In the genomic region with DNA sequence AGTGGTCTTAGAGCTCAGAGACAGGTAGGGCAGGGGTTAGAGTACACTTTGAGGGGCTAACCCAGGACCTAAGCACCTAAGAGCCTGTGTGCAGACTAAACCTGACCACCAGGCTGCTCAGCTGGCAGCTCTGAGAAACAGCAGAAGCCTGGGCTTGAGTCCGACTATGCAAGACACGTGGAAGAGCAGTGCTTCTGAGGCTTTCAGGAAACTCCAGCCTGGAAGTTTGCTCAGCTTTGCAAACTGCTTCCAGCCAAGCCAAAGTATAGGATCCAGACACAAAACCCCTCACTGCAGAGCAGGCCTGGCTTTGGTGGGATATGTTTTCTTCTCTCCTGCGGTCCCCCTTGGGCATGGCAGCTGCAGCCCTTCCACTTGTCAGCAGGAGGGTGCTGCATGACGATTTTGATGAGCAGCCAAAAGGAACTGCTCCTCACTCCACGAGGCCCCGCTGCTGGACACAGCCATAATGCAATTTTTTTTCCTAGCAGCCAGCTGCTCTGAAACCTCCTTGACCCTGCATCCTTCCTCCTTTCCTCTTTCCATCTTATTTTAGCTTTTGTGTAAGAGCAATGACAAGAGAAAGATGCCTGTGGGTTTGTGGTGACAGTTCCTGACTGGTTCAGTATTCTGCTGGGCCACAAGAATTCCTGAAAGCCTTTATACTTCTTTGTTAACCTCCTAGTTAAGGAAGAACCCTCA, we compare ENCODE assay signal across 10 cellular contexts.
DNase-seq lines count a peak whose midpoint lies in the region; ATAC-seq and TF ChIP-seq lines count a peak whose summit lies in the region.
"Had no signal": no experiment of that assay in that cellular context is flagged by ENCODE, and none has a peak within 500 bp of the region (broad histone marks: within the 10 kb centered on the region; RNA-seq: fewer than 3 reads in every experiment).

No MANE protein-coding gene starts in this region.

- WGBS in mesendoderm (ENCODE audit: extremely low coverage, insufficient coverage, low lambda C conversion rate): no CpG with 5 or more reads among the region's 6 CpGs

- no peaks in the 10 kb centered on the region for H3K79me2 ChIP-seq in mesendoderm (ENCODE audit: control insufficient read depth, insufficient read depth, low read length)

- H2BK120ac ChIP-seq in mesendoderm (ENCODE audit: low read depth, low read length): no peak overlapping the region

- no peaks in the 10 kb centered on the region for H3K36me3 Mint-ChIP-seq in nephron (ENCODE audit: low read depth)

- H2BK5ac ChIP-seq in mesendoderm (ENCODE audit: low read length): no peak overlapping the region

- no peak overlapping the region for H3K27ac ChIP-seq in mesendoderm (ENCODE audit: low read depth, low read length)

- H4K8ac ChIP-seq in mesendoderm (ENCODE audit: low read depth, low read length): no peak overlapping the region

- no peak overlapping the region for H3K4me2 ChIP-seq in mesendoderm (ENCODE audit: low read length)

- H2BK15ac ChIP-seq in mesendoderm (replicated peaks; ENCODE audit: low read depth): no peak overlapping the region

- peak overlapping the region; percentile 82 to 92 (median 91) for H3K27ac Mint-ChIP-seq in nephron
- H3K27ac Mint-ChIP-seq: B cell had no signal

- no peak overlapping the region for H3K23ac ChIP-seq in mesendoderm (ENCODE audit: low read length)

- H3K4me3 ChIP-seq in AG04449 (ENCODE audit: low read depth, low read length) (no peak overlapping the region), mesendoderm (ENCODE audit: low read length) (no peak overlapping the region), mucosa of descending colon (no peak overlapping the region)

- POLR2A ChIA-PET in AG04449 (lab: Yijun Ruan, JAX): interaction anchor here (0.6 to 1.5 kb wide), 8 partner anchors 8 to 380 kb away, joined by 3 to 6 read pairs (median 4); no protein-coding TSS in a partner anchor

- H4K5ac ChIP-seq in mesendoderm (ENCODE audit: low read length): no peak overlapping the region

- H3K4me1 ChIP-seq in mesendoderm (ENCODE audit: control insufficient read depth, low read depth, low read length) (peaks cover 2% of the 10 kb centered on the region), mucosa of descending colon (ENCODE audit: low read depth) (no peaks in the 10 kb centered on the region)

- intact Hi-C loops in mucosa of descending colon (cut with DNase I, micrococcal nuclease): no loop called here

- no peak overlapping the region for H3K18ac ChIP-seq in mesendoderm (ENCODE audit: low read length)

- H3K4me1 Mint-ChIP-seq in nephron: peaks cover 39% of the 10 kb centered on the region
- H3K4me1 Mint-ChIP-seq: B cell; central memory CD8-positive, alpha-beta T cell had no signal

- TF ChIP-seq CTCF in AG04449 (IDR thresholded peaks at IDR 0.05; ENCODE audit: insufficient read depth, low read length, missing control alignments) (no peak), nephron (IDR thresholded peaks at IDR 0.05; ENCODE audit: unreplicated experiment in 3 of 3) (no peak), mucosa of descending colon (IDR thresholded peaks at IDR 0.05) (no peak)

- no peaks in the 10 kb centered on the region for H3K27me3 Mint-ChIP-seq in nephron (ENCODE audit: low read depth)

- no peaks in the 10 kb centered on the region for H3K9me3 Mint-ChIP-seq in nephron
- H3K9me3 Mint-ChIP-seq: central memory CD8-positive, alpha-beta T cell had no signal

- H3K4me3 Mint-ChIP-seq in nephron: no peak overlapping the region
- H3K4me3 Mint-ChIP-seq: B cell; central memory CD8-positive, alpha-beta T cell had no signal

- CTCF ChIA-PET in AG04449 (lab: Yijun Ruan, JAX): interaction anchor here (0.7 to 10.1 kb wide), 10 partner anchors 8 to 399 kb away, joined by 3 to 93 read pairs (median 6); no protein-coding TSS in a partner anchor

- no peaks in the 10 kb centered on the region for H3K9me3 ChIP-seq in mucosa of descending colon

- DNase-seq in AG04449 (ENCODE audit: low read depth, low spot score) (peak; percentile 77), NCI-H69 (lab: John Stamatoyannopoulos, UW) (peak; percentile 27), fibroblast of gingiva (ENCODE audit: low read depth) (peak; percentile 32), mesendoderm (no peak), mucosa of descending colon (no peak), SIG-M5 treated with dmso at 0.1 percent for 504 hours (lab: John Stamatoyannopoulos, UW; ENCODE audit: unreplicated experiment) (no peak)

- H3K79me1 ChIP-seq in mesendoderm (ENCODE audit: low read length): no peaks in the 10 kb centered on the region

- H3K36me3 ChIP-seq in mesendoderm (ENCODE audit: control insufficient read depth, insufficient read depth, low read length): no peaks in the 10 kb centered on the region
- no peaks in the 10 kb centered on the region for H3K36me3 ChIP-seq in mucosa of descending colon (ENCODE audit: low read depth)

- H2AK5ac ChIP-seq in mesendoderm (ENCODE audit: low read length): no peak overlapping the region

- H3K4ac ChIP-seq in mesendoderm (ENCODE audit: low read depth, low read length): no peak overlapping the region

- no peak overlapping the region for H3K9ac ChIP-seq in mesendoderm (ENCODE audit: low read length)

- H3K27me3 ChIP-seq in mesendoderm (ENCODE audit: insufficient read depth, low read length, poor library complexity): no peaks in the 10 kb centered on the region

- no peak overlapping the region for H3K56ac ChIP-seq in mesendoderm (ENCODE audit: low read length)

- ATAC-seq in mucosa of descending colon (no peak), HG03135 (IDR thresholded peaks at IDR 0.05; ENCODE audit: unreplicated experiment) (no peak)

Comparison
In these comparisons a context has a peak if more than half of its experiments do, and no peak if none do; other contexts are left out.
1. DNase-seq: peak in AG04449 (single experiment), NCI-H69 (single experiment) and fibroblast of gingiva (single experiment); none in mesendoderm (single experiment), mucosa of descending colon (0 of 3) and SIG-M5 treated with dmso at 0.1 percent for 504 hours (single experiment).